In genomic region chr11:62923634-62924411, GRCh38 we compare ENCODE assay signal across 9 cellular contexts. TPM values are rescaled to one million over a fixed set of nuclear protein-coding genes. Genes with fewer than 3 reads are reported as not detected.
DNase-seq lines count a peak whose midpoint lies in the region; ATAC-seq, FAIRE-seq and TF ChIP-seq lines count a peak whose summit lies in the region.
"Had no signal": no experiment of that assay in that cellular context is flagged by ENCODE, and none has a peak within 500 bp of the region (broad histone marks: within the 10 kb centered on the region; RNA-seq: fewer than 3 reads in every experiment).

No MANE protein-coding gene starts in this region.

- peaks cover 0 to 2% (median 0%) of the 10 kb centered on the region in 11 donors for H3K9me3 Mint-ChIP-seq in naive thymus-derived CD4-positive, alpha-beta T cell

- TF ChIP-seq POLR2A in K562 (conservative IDR thresholded peaks at IDR 0.05) = no peak

- peaks cover 20 to 39% of the 10 kb centered on the region in 2 experiments; a peak in 4 of 5 replicates for H3K27me3 ChIP-seq in K562 (ENCODE audit: control insufficient read depth in 2 of 2, insufficient read depth in 2 of 2, low read length in 2 of 2)
- H3K27me3 ChIP-seq in naive thymus-derived CD4-positive, alpha-beta T cell (ENCODE audit: control insufficient read depth in 2 of 2, insufficient read depth in 2 of 2, low read length in 2 of 2) = peaks cover 0 to 17% of the 10 kb centered on the region in 2 donors

- peak overlapping the region in 2 of 9 donors; percentile 45 to 69 for H3K27ac Mint-ChIP-seq in naive thymus-derived CD4-positive, alpha-beta T cell

- H2AFZ ChIP-seq in K562 (ENCODE audit: low read depth, low read length) = peak overlapping the region; percentile 84

- FAIRE-seq in K562 (lab: Jason Lieb, UNC) = no peak
- no peak for FAIRE-seq in GM19239 (lab: Jason Lieb, UNC)
- FAIRE-seq: colon had no signal

- TF ChIP-seq RAD21 in K562 (CRISPR knock-in tag; conservative IDR thresholded peaks at IDR 0.05 in 1 of 2, IDR thresholded peaks at IDR 0.05 in 1 of 2) = no peak

- peaks cover 14% of the 10 kb centered on the region; the same call in 1 of the 2 replicates for H4K20me1 ChIP-seq in K562 (replicated peaks; ENCODE audit: control insufficient read depth, insufficient read depth, low read length)

- H3K27ac ChIP-seq in K562 (ENCODE audit: extremely low read depth, low read depth, low read length) = no peak overlapping the region
- no peak overlapping the region for H3K27ac ChIP-seq in naive thymus-derived CD4-positive, alpha-beta T cell (ENCODE audit: low read depth, low read length)

- peaks cover 19 to 57% of the 10 kb centered on the region in 2 experiments for H3K4me1 ChIP-seq in K562 (replicated peaks in 1 of 2; ENCODE audit: control insufficient read depth in 2 of 2, insufficient read depth in 2 of 2, low read length in 2 of 2)
- peaks cover 9 to 23% of the 10 kb centered on the region in 2 donors for H3K4me1 ChIP-seq in naive thymus-derived CD4-positive, alpha-beta T cell (ENCODE audit: control insufficient read depth in 2 of 2, insufficient read depth in 2 of 2, low read length in 2 of 2)

- TF ChIP-seq EP300 in K562 (IDR thresholded peaks at IDR 0.05; ENCODE audit: low read length) = no peak

- H3K9ac ChIP-seq in K562 (ENCODE audit: insufficient read depth in 1 of 2, low read depth in 2 of 2, low read length in 2 of 2) = peak overlapping the region; percentile 40 to 72; a peak in 3 of 4 replicates

- POLR2A ChIA-PET in HEK293T (lab: Yijun Ruan, JAX) (no interaction called here), K562 (lab: Yijun Ruan, JAX) (interaction anchor here (0.6 to 1.1 kb wide), 4 partner anchors 14 to 75 kb away, joined by 3 to 4 read pairs (median 3); no protein-coding TSS in a partner anchor)
- POLR2A ChIA-PET in naive thymus-derived CD4-positive, alpha-beta T cell (lab: Charles Lee) = interaction anchor here (1.1 kb wide), 1 partner anchor 43 kb away, joined by 3 read pairs; the partner anchor contains the start of gene SLC3A2

- H3K4me1 Mint-ChIP-seq in naive thymus-derived CD4-positive, alpha-beta T cell = peaks cover 8 to 37% (median 24%) of the 10 kb centered on the region in 7 donors

- peak overlapping the region; percentile 10; the same call in 1 of the 2 replicates for H3K4me3 ChIP-seq in K562
- peak overlapping the region; percentile 61 for H3K4me3 ChIP-seq in naive thymus-derived CD4-positive, alpha-beta T cell (ENCODE audit: low read length)

- H3K79me2 ChIP-seq in K562 (ENCODE audit: control insufficient read depth, insufficient read depth, low read length) = no peaks in the 10 kb centered on the region

- intact Hi-C loops in K562 (cut with micrococcal nuclease) = loop anchor here (1.0 kb wide), 1 partner anchor 18 kb away; no protein-coding TSS in a partner anchor
- intact Hi-C loops in naive thymus-derived CD4-positive, alpha-beta T cell (cut with micrococcal nuclease) = no loop called here

- ATAC-seq in K562 (peak; percentile 31; the same call in 2 of the 3 replicates), GM21619 (IDR thresholded peaks at IDR 0.05; ENCODE audit: unreplicated experiment) (no peak)
- peak; percentile 64 for ATAC-seq in naive thymus-derived CD4-positive, alpha-beta T cell

- peak overlapping the region; percentile 15 for H3K4me2 ChIP-seq in K562 (ENCODE audit: insufficient read depth, low read length)

- H3K9me3 ChIP-seq in K562 (replicated peaks; ENCODE audit: control insufficient read depth, insufficient read depth, low read depth, low read length) = no peaks in the 10 kb centered on the region
- no peaks in the 10 kb centered on the region for H3K9me3 ChIP-seq in naive thymus-derived CD4-positive, alpha-beta T cell (ENCODE audit: control insufficient read depth in 2 of 3, low read length in 3 of 3)

- H3K4me3 Mint-ChIP-seq in naive thymus-derived CD4-positive, alpha-beta T cell = peak overlapping the region; percentile 33 to 88 (median 78)

- CTCF ChIA-PET in HEK293T (lab: Yijun Ruan, JAX) (interaction anchor here (0.6 kb wide), 1 partner anchor 62 kb away, joined by 5 read pairs; no protein-coding TSS in a partner anchor), K562 (lab: Yijun Ruan, JAX; ENCODE audit: low intra/inter-chr PET ratio) (interaction anchor here (1.7 kb wide), 1 partner anchor 18 kb away, joined by 4 read pairs; no protein-coding TSS in a partner anchor)
- CTCF ChIA-PET in naive thymus-derived CD4-positive, alpha-beta T cell (lab: Charles Lee) = interaction anchor here (0.5 to 1.4 kb wide), 5 partner anchors 18 to 714 kb away, joined by 3 to 5 read pairs (median 3); no protein-coding TSS in a partner anchor

- H3K36me3 ChIP-seq in K562 (ENCODE audit: control insufficient read depth, insufficient read depth, low read length) = no peaks in the 10 kb centered on the region
- no peaks in the 10 kb centered on the region for H3K36me3 ChIP-seq in naive thymus-derived CD4-positive, alpha-beta T cell (ENCODE audit: control insufficient read depth in 2 of 3, insufficient read depth in 3 of 3, low read length in 3 of 3)

- in situ Hi-C loops in K562 (cut with MboI) = no loop called here

- H3K36me3 Mint-ChIP-seq in naive thymus-derived CD4-positive, alpha-beta T cell = no peaks in the 10 kb centered on the region

- peak; percentile 64 for DNase-seq in Ammon's horn (ENCODE audit: low spot score)
- DNase-seq in HEK293T (ENCODE audit: extremely low spot score) = no peak
- peak in 2 of 4 experiments; percentile 43 to 44 for DNase-seq in K562 (ENCODE audit: extremely low read depth in 1 of 4, low spot score in 3 of 4)
- peak in 5 of 9 donors; percentile 33 to 46 (median 42) for DNase-seq in naive thymus-derived CD4-positive, alpha-beta T cell
- DNase-seq in GM19239 (ENCODE audit: insufficient read length, low spot score) = no peak
- DNase-seq in NCI-H446 treated with DMSO at 0.1 percent for 48 hours (lab: John Stamatoyannopoulos, UW) = no peak
- DNase-seq in MV-4-11 (lab: John Stamatoyannopoulos, UW) = no peak

- peaks cover 52 to 90% (median 54%) of the 10 kb centered on the region in 5 donors for H3K27me3 Mint-ChIP-seq in naive thymus-derived CD4-positive, alpha-beta T cell

- BruUV-seq in K562 (replicated peaks; lab: Mats Ljungman, UMichigan) = no TSS peak

- 14% methylated on average over 36 of the region's 52 CpGs for WGBS in K562 (ENCODE audit: insufficient coverage, low coverage, missing lambda C conversion rate)

- no peaks in the 10 kb centered on the region for H3K9me1 ChIP-seq in K562 (ENCODE audit: control insufficient read depth, insufficient read depth, low read length)

- TF ChIP-seq CTCF in K562 (IDR thresholded peaks at IDR 0.05 in 2 of 3, conservative IDR thresholded peaks at IDR 0.05 in 1 of 3; ENCODE audit: insufficient read depth in 2 of 3, low read depth in 1 of 3, low read length in 3 of 3) = no peak

TF ChIP-seq in HEK293T, 16 proteins besides CTCF, POLR2A, EP300 and RAD21 (continues in another document):
- no peak for TF ChIP-seq TARDBP (IDR thresholded peaks at IDR 0.05)
- TF ChIP-seq FOXA1 (IDR thresholded peaks at IDR 0.05) = no peak
- no peak for TF ChIP-seq CTBP1 (IDR thresholded peaks at IDR 0.05; ENCODE audit: borderline replicate concordance)
- 0 out of 2 replicates have a peak, but pooled peaks have one; percentile 14 for TF ChIP-seq L3MBTL2 (conservative IDR thresholded peaks at IDR 0.05)

RNA-seq across cellular contexts. Expression of gene CHRM1, which starts 2.7 kb away (rescaled TPM):
- total RNA-seq in K562 (2011; cell fraction: chromatin; rRNA removed; ENCODE audit: low replicate concordance) = not detected in 2 replicates
- total RNA-seq in K562 (2011; cell fraction: nucleolus; rRNA removed) = not detected in 2 replicates
- total RNA-seq in K562 (2011; cell fraction: nucleoplasm; rRNA removed) = not detected in 2 replicates
- total RNA-seq in K562 (2014; rRNA removed) = not detected in 2 replicates
- not detected in 2 replicates for total RNA-seq in K562 (2014; rRNA removed; fragmentation: Illumina TruSeq; extraction: Trizol)
- total RNA-seq in K562 (2015; rRNA removed; fragmentation: Illumina TruSeq; extraction: Trizol) = not detected in 2 replicates
- not detected in 2 replicates for total RNA-seq in K562 (2021)
- not detected in 2 replicates for polyA plus RNA-seq in K562 (2011; rRNA removed)
- not detected in 2 replicates for polyA plus RNA-seq in K562 (2011; cell fraction: cytosol; rRNA removed)
- polyA plus RNA-seq in K562 (2011; cell fraction: nucleus; rRNA removed) = not detected in 2 replicates
- not detected in 2 replicates for polyA plus RNA-seq in K562 (2012)
- not detected in 2 replicates for polyA plus RNA-seq in K562 (2014; fragmentation: Illumina TruSeq; extraction: Trizol)
- polyA plus RNA-seq in K562 (2014; fragmentation: Nextera tagmentation; extraction: Ambion mirVana) = not detected
- polyA plus RNA-seq in K562 (2014; rRNA removed) = not detected in 2 replicates
- polyA minus RNA-seq in K562 (2011; rRNA and poly(A)+ RNA removed) = not detected in 2 replicates
- not detected in 2 replicates for polyA minus RNA-seq in K562 (2011; cell fraction: cytosol; rRNA and poly(A)+ RNA removed)
- not detected in 2 replicates for polyA minus RNA-seq in K562 (2011; cell fraction: nucleus; rRNA and poly(A)+ RNA removed)
- total RNA-seq in naive thymus-derived CD4-positive, alpha-beta T cell = not detected
- polyA plus RNA-seq in naive thymus-derived CD4-positive, alpha-beta T cell = not detected

RNA-seq across cellular contexts. Expression of gene SLC3A2, which starts 43.1 kb away (rescaled TPM):
- total RNA-seq in K562 (2011; cell fraction: chromatin; rRNA removed; ENCODE audit: low replicate concordance) = 762 and 871 TPM in 2 replicates
- 808 and 809 TPM in 2 replicates for total RNA-seq in K562 (2011; cell fraction: nucleolus; rRNA removed)
- total RNA-seq in K562 (2011; cell fraction: nucleoplasm; rRNA removed) = 628 and 726 TPM in 2 replicates
- total RNA-seq in K562 (2014; rRNA removed) (245 and 289 TPM in 2 replicates), K562 (2014; rRNA removed; fragmentation: Illumina TruSeq; extraction: Trizol) (214 and 276 TPM in 2 replicates), K562 (2015; rRNA removed; fragmentation: Illumina TruSeq; extraction: Trizol) (120 and 132 TPM in 2 replicates), K562 (2021) (255 and 276 TPM in 2 replicates)
- polyA plus RNA-seq in K562 (2011; rRNA removed) (282 and 323 TPM in 2 replicates), K562 (2014; fragmentation: Illumina TruSeq; extraction: Trizol) (183 and 221 TPM in 2 replicates), K562 (2014; fragmentation: Nextera tagmentation; extraction: Ambion mirVana) (10 to 100 TPM; 20.0 to 39.7 TPM), K562 (2014; rRNA removed) (254 and 296 TPM in 2 replicates)
- polyA plus RNA-seq in K562 (2011; cell fraction: cytosol; rRNA removed) = 289 and 316 TPM in 2 replicates
- 1,169 and 1,253 TPM in 2 replicates for polyA plus RNA-seq in K562 (2011; cell fraction: nucleus; rRNA removed)
- 196 and 375 TPM in 2 replicates for polyA plus RNA-seq in K562 (2012)
- polyA minus RNA-seq in K562 (2011; rRNA and poly(A)+ RNA removed) = 168 and 173 TPM in 2 replicates
- polyA minus RNA-seq in K562 (2011; cell fraction: cytosol; rRNA and poly(A)+ RNA removed) = 167 and 196 TPM in 2 replicates
- 164 and 348 TPM in 2 replicates for polyA minus RNA-seq in K562 (2011; cell fraction: nucleus; rRNA and poly(A)+ RNA removed)
- total RNA-seq in naive thymus-derived CD4-positive, alpha-beta T cell = 100 to 1,000 TPM; 159 to 239 (median 218) TPM
- polyA plus RNA-seq in naive thymus-derived CD4-positive, alpha-beta T cell = 100 to 1,000 TPM; 118 to 189 TPM

Comparison
In these comparisons a context has a peak if more than half of its experiments do, and no peak if none do; other contexts are left out.
1. DNase-seq: peak in Ammon's horn (single experiment) and naive thymus-derived CD4-positive, alpha-beta T cell (5 of 9); none in HEK293T (single experiment), GM19239 (single experiment), NCI-H446 treated with DMSO at 0.1 percent for 48 hours (single experiment) and MV-4-11 (single experiment).